20 cellular contexts compared by ENCODE assay signal in the genomic region with DNA sequence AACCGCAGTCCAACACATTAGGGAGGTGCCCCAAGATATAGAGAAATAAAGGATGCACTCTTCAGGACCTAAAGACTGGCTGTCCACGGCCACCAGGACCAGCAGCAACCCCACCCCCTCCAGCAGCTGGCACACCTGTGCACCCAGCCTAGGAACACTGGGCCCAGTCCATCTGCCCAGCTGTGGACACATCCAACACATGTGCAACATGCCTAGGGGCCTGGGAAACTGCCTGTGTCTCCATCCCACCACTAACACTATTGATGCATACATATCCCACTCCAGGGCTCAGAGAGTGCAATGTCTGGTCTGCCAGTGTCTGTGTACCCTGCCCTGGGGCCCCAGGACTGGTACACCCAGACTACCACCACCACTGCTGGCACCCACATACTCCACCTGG.
DNase-seq lines count a peak whose midpoint lies in the region; ATAC-seq and TF ChIP-seq lines count a peak whose summit lies in the region.
"Had no signal": no experiment of that assay in that cellular context is flagged by ENCODE, and none has a peak within 500 bp of the region (broad histone marks: within the 10 kb centered on the region; RNA-seq: fewer than 3 reads in every experiment).

No MANE protein-coding gene starts in this region.

- H3K9me3 Mint-ChIP-seq in stimulated activated memory B cell treated with anti-CD40 and anti-IgM and Interleukin-4, amounts not matched to agents 10 μg/mL and 1 μg/mL and 100 μg/mL, for 72 hours: no peaks in the 10 kb centered on the region
- no peaks in the 10 kb centered on the region for H3K9me3 Mint-ChIP-seq in type B pancreatic cell

- 63 to 87% (median 78%) methylated on average over 1 to 2 of the region's 2 CpGs for WGBS in spleen, 5 donors

- H3K4me1 ChIP-seq in left ventricle myocardium inferior: no peaks in the 10 kb centered on the region
- H3K4me1 ChIP-seq in spleen: no peaks in the 10 kb centered on the region
- H3K4me1 ChIP-seq in upper lobe of right lung: no peaks in the 10 kb centered on the region
- H3K4me1 ChIP-seq: A549, Caco-2 had no signal

- H3K36me3 ChIP-seq in left ventricle myocardium inferior (no peaks in the 10 kb centered on the region), spleen (no peaks in the 10 kb centered on the region), upper lobe of right lung (no peaks in the 10 kb centered on the region)
- H3K36me3 ChIP-seq: BLaER1 treated with 17β-estradiol and CSF1 and Interleukin-3, amounts not matched to agents 10 nM and 100 nM had no signal

- H3K27me3 Mint-ChIP-seq in stimulated activated memory B cell treated with anti-CD40 and anti-IgM and Interleukin-4, amounts not matched to agents 10 μg/mL and 1 μg/mL and 100 μg/mL, for 72 hours: no peaks in the 10 kb centered on the region
- H3K27me3 Mint-ChIP-seq in type B pancreatic cell: no peaks in the 10 kb centered on the region
- H3K27me3 Mint-ChIP-seq: B cell; CD4-positive, alpha-beta T cell had no signal

- no peaks in the 10 kb centered on the region for H3K27me3 ChIP-seq in left ventricle myocardium inferior (ENCODE audit: low read depth)
- no peaks in the 10 kb centered on the region for H3K27me3 ChIP-seq in spleen (replicated peaks in 1 of 7)
- H3K27me3 ChIP-seq in upper lobe of right lung: no peaks in the 10 kb centered on the region
- H3K27me3 ChIP-seq: BLaER1 treated with 17β-estradiol and CSF1 and Interleukin-3, amounts not matched to agents 10 nM and 100 nM had no signal

- H3K27ac ChIP-seq in left ventricle myocardium inferior (replicated peaks) (no peak overlapping the region), spleen (no peak overlapping the region), upper lobe of right lung (no peak overlapping the region)
- H3K27ac ChIP-seq: 22Rv1; A549; BLaER1 treated with 17β-estradiol and CSF1 and Interleukin-3, amounts not matched to agents 10 nM and 100 nM; C4-2B had no signal

- no peak overlapping the region for H3K27ac Mint-ChIP-seq in stimulated activated memory B cell treated with anti-CD40 and anti-IgM and Interleukin-4, amounts not matched to agents 10 μg/mL and 1 μg/mL and 100 μg/mL, for 72 hours
- no peak overlapping the region for H3K27ac Mint-ChIP-seq in type B pancreatic cell
- H3K27ac Mint-ChIP-seq: B cell; CD4-positive, alpha-beta T cell; CD8-positive, alpha-beta T cell had no signal

- H3K36me3 Mint-ChIP-seq in stimulated activated memory B cell treated with anti-CD40 and anti-IgM and Interleukin-4, amounts not matched to agents 10 μg/mL and 1 μg/mL and 100 μg/mL, for 72 hours: no peaks in the 10 kb centered on the region
- no peaks in the 10 kb centered on the region for H3K36me3 Mint-ChIP-seq in type B pancreatic cell
- H3K36me3 Mint-ChIP-seq: CD8-positive, alpha-beta T cell had no signal

- no peak overlapping the region for H3K4me3 Mint-ChIP-seq in stimulated activated memory B cell treated with anti-CD40 and anti-IgM and Interleukin-4, amounts not matched to agents 10 μg/mL and 1 μg/mL and 100 μg/mL, for 72 hours
- H3K4me3 Mint-ChIP-seq in type B pancreatic cell: no peak overlapping the region
- H3K4me3 Mint-ChIP-seq: B cell; CD4-positive, alpha-beta T cell; CD8-positive, alpha-beta T cell had no signal

- TF ChIP-seq POLR2A in spleen (IDR thresholded peaks at IDR 0.05): no peak

- no peaks in the 10 kb centered on the region for H3K4me1 Mint-ChIP-seq in stimulated activated memory B cell treated with anti-CD40 and anti-IgM and Interleukin-4, amounts not matched to agents 10 μg/mL and 1 μg/mL and 100 μg/mL, for 72 hours
- no peaks in the 10 kb centered on the region for H3K4me1 Mint-ChIP-seq in type B pancreatic cell (ENCODE audit: unreplicated experiment)
- H3K4me1 Mint-ChIP-seq: B cell had no signal

- intact Hi-C loops in Right ventricle myocardium inferior (cut with DNase I): no loop called here
- intact Hi-C loops in left ventricle myocardium inferior (cut with micrococcal nuclease): no loop called here
- intact Hi-C loops in spleen (cut with DNase I; ENCODE audit: low total_unique reads): no loop called here
- intact Hi-C loops in upper lobe of right lung (cut with DNase I): no loop called here

- H3K9me3 ChIP-seq in left ventricle myocardium inferior (replicated peaks) (peaks cover 9% of the 10 kb centered on the region), spleen (peaks cover 0 to 5% (median 0%) of the 10 kb centered on the region in 8 donors), upper lobe of right lung (no peaks in the 10 kb centered on the region)
- H3K9me3 ChIP-seq: A549; BLaER1 treated with 17β-estradiol and CSF1 and Interleukin-3, amounts not matched to agents 10 nM and 100 nM; Caco-2 had no signal

- no peak overlapping the region for H3K4me3 ChIP-seq in left ventricle myocardium inferior
- no peak overlapping the region for H3K4me3 ChIP-seq in spleen
- no peak overlapping the region for H3K4me3 ChIP-seq in upper lobe of right lung
- H3K4me3 ChIP-seq: A549; BLaER1 treated with 17β-estradiol and CSF1 and Interleukin-3, amounts not matched to agents 10 nM and 100 nM had no signal

- ATAC-seq in Right ventricle myocardium inferior: no peak
- ATAC-seq in stimulated activated memory B cell treated with anti-CD40 and anti-IgM and Interleukin-4, amounts not matched to agents 10 μg/mL and 1 μg/mL and 100 μg/mL, for 72 hours: peak; percentile 43
- ATAC-seq in upper lobe of right lung: peak; percentile 10
- no peak for ATAC-seq in HG03159 (IDR thresholded peaks at IDR 0.05; ENCODE audit: unreplicated experiment)
- ATAC-seq: A549; CD8-positive, alpha-beta T cell had no signal

- peak; percentile 22 for DNase-seq in Right ventricle myocardium inferior (ENCODE audit: missing footprints)
- no peak for DNase-seq in left ventricle myocardium inferior
- DNase-seq in spleen: peak; percentile 52
- no peak for DNase-seq in upper lobe of right lung
- DNase-seq in type B pancreatic cell (ENCODE audit: extremely low spot score, unreplicated experiment): no peak
- no peak for DNase-seq in central memory CD4-positive, alpha-beta T cell
- DNase-seq: AML-193; Caco-2; Calu3; CD4-positive, alpha-beta T cell; CD8-positive, alpha-beta T cell; DMS79 treated with DMSO at 0.1 percent for 48 hours; GF-D8 had no signal

- TF ChIP-seq CTCF in left ventricle myocardium inferior (IDR thresholded peaks at IDR 0.05; ENCODE audit: borderline replicate concordance) (no peak), spleen (IDR thresholded peaks at IDR 0.05 in 8 of 11, conservative IDR thresholded peaks at IDR 0.05 in 3 of 11) (no peak), upper lobe of right lung (IDR thresholded peaks at IDR 0.05) (no peak), type B pancreatic cell (conservative IDR thresholded peaks at IDR 0.05) (no peak)

Comparison
In these comparisons a context has a peak if more than half of its experiments do, and no peak if none do; other contexts are left out.
1. DNase-seq: peak in Right ventricle myocardium inferior (single experiment) and spleen (single experiment); none in left ventricle myocardium inferior (single experiment), upper lobe of right lung (single experiment), type B pancreatic cell (single experiment) and central memory CD4-positive, alpha-beta T cell (single experiment).
2. ATAC-seq: peak in stimulated activated memory B cell treated with anti-CD40 and anti-IgM and Interleukin-4, amounts not matched to agents 10 μg/mL and 1 μg/mL and 100 μg/mL, for 72 hours (single experiment) and upper lobe of right lung (single experiment); none in Right ventricle myocardium inferior (single experiment) and HG03159 (single experiment).